ENCODE assay signal across 1 cellular context in the genomic region with DNA sequence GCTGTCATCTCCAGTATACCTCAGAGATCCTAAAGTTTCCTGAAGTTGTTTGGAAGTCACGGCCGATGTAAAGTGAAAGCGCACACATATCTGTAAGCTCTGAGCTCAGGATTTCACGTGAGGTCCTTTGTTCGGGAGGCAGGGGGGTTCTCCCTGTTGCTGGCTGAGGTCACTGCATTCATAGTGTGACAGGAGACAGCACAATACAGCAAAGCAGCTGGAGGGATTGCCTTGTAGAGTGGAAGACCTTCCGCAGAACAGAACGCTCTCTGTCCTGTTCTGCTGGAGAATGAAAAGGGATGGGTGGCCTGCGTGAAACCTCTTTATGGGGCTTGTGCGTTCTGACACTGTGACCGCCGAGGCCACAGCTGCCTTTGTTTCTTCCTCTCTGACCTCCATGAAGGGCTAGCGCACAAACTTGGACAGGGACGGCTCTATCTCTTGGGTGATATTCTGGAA.
TF ChIP-seq lines count a peak whose summit lies in the region.

No MANE protein-coding gene starts in this region.

TF ChIP-seq in GM12878, 131 proteins besides CTCF, POLR2A, EP300 and RAD21 (continued from another document):
- TF ChIP-seq MYC (IDR thresholded peaks at IDR 0.05; ENCODE audit: insufficient read depth, insufficient read length, insufficient replicate concordance, low read length, severe bottlenecking) (no peak), RELA (IDR thresholded peaks at IDR 0.05; ENCODE audit: borderline replicate concordance, partially characterized antibody) (no peak), SREBF1 (IDR thresholded peaks at IDR 0.05; ENCODE audit: low read length) (no peak), EED (IDR thresholded peaks at IDR 0.05; ENCODE audit: low read depth) (peak; percentile 57), HCFC1 (IDR thresholded peaks at IDR 0.05; ENCODE audit: low read length) (no peak), JUNB (IDR thresholded peaks at IDR 0.05) (no peak), MYB (IDR thresholded peaks at IDR 0.05; ENCODE audit: borderline replicate concordance, low read depth, low read length) (no peak), POU2F2 (IDR thresholded peaks at IDR 0.05; ENCODE audit: borderline replicate concordance, low read depth, low read length) (no peak), BACH1 (IDR thresholded peaks at IDR 0.05; ENCODE audit: borderline replicate concordance) (no peak), POLR2AphosphoS2 (IDR thresholded peaks at IDR 0.05; ENCODE audit: low read depth, low read length) (no peak), CREB1 (IDR thresholded peaks at IDR 0.05; ENCODE audit: low read depth) (0 out of 2 replicates have a peak, but pooled peaks have one; percentile 31), KAT2A (conservative IDR thresholded peaks at IDR 0.05; ENCODE audit: control insufficient read depth, low read depth, low read length) (no peak), MTA2 (IDR thresholded peaks at IDR 0.05; ENCODE audit: low read depth) (no peak), BCL11A (IDR thresholded peaks at IDR 0.05; ENCODE audit: low read depth, low read length) (no peak), ZNF384 (IDR thresholded peaks at IDR 0.05; ENCODE audit: borderline replicate concordance, low read depth, low read length) (no peak), ZBED1 (IDR thresholded peaks at IDR 0.05; ENCODE audit: borderline replicate concordance) (no peak), NFIC (IDR thresholded peaks at IDR 0.05; ENCODE audit: low read depth, low read length) (no peak), MEF2A (IDR thresholded peaks at IDR 0.05; ENCODE audit: insufficient read depth, low read depth, low read length) (no peak), CREM (IDR thresholded peaks at IDR 0.05; ENCODE audit: low read depth) (no peak), PAX8 (IDR thresholded peaks at IDR 0.05) (no peak), SMAD5 (IDR thresholded peaks at IDR 0.05; ENCODE audit: low read depth) (no peak), NR2F1 (conservative IDR thresholded peaks at IDR 0.05) (no peak), RUNX3 (IDR thresholded peaks at IDR 0.05; ENCODE audit: low read length) (no peak), NFYA (IDR thresholded peaks at IDR 0.05; ENCODE audit: borderline replicate concordance, low read depth, low read length) (no peak), ESRRA (IDR thresholded peaks at IDR 0.05; ENCODE audit: low read length) (no peak), NFXL1 (IDR thresholded peaks at IDR 0.05; ENCODE audit: borderline replicate concordance) (no peak), CBX5 (IDR thresholded peaks at IDR 0.05; ENCODE audit: low read depth) (no peak)
- TF ChIP-seq, protein P1, sequence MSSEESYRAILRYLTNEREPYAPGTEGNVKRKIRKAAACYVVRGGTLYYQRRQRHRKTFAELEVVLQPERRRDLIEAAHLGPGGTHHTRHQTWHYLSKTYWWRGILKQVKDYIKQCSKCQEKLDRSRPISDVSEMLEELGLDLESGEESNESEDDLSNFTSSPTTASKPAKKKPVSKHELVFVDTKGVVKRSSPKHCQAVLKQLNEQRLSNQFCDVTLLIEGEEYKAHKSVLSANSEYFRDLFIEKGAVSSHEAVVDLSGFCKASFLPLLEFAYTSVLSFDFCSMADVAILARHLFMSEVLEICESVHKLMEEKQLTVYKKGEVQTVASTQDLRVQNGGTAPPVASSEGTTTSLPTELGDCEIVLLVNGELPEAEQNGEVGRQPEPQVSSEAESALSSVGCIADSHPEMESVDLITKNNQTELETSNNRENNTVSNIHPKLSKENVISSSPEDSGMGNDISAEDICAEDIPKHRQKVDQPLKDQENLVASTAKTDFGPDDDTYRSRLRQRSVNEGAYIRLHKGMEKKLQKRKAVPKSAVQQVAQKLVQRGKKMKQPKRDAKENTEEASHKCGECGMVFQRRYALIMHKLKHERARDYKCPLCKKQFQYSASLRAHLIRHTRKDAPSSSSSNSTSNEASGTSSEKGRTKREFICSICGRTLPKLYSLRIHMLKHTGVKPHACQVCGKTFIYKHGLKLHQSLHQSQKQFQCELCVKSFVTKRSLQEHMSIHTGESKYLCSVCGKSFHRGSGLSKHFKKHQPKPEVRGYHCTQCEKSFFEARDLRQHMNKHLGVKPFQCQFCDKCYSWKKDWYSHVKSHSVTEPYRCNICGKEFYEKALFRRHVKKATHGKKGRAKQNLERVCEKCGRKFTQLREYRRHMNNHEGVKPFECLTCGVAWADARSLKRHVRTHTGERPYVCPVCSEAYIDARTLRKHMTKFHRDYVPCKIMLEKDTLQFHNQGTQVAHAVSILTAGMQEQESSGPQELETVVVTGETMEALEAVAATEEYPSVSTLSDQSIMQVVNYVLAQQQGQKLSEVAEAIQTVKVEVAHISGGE (CRISPR knock-in tag; IDR thresholded peaks at IDR 0.05), result no peak
- TF ChIP-seq, protein P2, sequence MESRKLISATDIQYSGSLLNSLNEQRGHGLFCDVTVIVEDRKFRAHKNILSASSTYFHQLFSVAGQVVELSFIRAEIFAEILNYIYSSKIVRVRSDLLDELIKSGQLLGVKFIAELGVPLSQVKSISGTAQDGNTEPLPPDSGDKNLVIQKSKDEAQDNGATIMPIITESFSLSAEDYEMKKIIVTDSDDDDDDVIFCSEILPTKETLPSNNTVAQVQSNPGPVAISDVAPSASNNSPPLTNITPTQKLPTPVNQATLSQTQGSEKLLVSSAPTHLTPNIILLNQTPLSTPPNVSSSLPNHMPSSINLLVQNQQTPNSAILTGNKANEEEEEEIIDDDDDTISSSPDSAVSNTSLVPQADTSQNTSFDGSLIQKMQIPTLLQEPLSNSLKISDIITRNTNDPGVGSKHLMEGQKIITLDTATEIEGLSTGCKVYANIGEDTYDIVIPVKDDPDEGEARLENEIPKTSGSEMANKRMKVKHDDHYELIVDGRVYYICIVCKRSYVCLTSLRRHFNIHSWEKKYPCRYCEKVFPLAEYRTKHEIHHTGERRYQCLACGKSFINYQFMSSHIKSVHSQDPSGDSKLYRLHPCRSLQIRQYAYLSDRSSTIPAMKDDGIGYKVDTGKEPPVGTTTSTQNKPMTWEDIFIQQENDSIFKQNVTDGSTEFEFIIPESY (IDR thresholded peaks at IDR 0.05), result no peak
- TF ChIP-seq, protein P3, sequence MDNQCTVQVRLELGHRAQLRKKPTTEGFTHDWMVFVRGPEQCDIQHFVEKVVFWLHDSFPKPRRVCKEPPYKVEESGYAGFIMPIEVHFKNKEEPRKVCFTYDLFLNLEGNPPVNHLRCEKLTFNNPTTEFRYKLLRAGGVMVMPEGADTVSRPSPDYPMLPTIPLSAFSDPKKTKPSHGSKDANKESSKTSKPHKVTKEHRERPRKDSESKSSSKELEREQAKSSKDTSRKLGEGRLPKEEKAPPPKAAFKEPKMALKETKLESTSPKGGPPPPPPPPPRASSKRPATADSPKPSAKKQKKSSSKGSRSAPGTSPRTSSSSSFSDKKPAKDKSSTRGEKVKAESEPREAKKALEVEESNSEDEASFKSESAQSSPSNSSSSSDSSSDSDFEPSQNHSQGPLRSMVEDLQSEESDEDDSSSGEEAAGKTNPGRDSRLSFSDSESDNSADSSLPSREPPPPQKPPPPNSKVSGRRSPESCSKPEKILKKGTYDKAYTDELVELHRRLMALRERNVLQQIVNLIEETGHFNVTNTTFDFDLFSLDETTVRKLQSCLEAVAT (IDR thresholded peaks at IDR 0.05), result peak; percentile 91
- TF ChIP-seq, protein P4, sequence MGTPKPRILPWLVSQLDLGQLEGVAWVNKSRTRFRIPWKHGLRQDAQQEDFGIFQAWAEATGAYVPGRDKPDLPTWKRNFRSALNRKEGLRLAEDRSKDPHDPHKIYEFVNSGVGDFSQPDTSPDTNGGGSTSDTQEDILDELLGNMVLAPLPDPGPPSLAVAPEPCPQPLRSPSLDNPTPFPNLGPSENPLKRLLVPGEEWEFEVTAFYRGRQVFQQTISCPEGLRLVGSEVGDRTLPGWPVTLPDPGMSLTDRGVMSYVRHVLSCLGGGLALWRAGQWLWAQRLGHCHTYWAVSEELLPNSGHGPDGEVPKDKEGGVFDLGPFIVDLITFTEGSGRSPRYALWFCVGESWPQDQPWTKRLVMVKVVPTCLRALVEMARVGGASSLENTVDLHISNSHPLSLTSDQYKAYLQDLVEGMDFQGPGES (IDR thresholded peaks at IDR 0.05), result no peak
- TF ChIP-seq, protein P5, sequence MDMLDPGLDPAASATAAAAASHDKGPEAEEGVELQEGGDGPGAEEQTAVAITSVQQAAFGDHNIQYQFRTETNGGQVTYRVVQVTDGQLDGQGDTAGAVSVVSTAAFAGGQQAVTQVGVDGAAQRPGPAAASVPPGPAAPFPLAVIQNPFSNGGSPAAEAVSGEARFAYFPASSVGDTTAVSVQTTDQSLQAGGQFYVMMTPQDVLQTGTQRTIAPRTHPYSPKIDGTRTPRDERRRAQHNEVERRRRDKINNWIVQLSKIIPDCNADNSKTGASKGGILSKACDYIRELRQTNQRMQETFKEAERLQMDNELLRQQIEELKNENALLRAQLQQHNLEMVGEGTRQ (IDR thresholded peaks at IDR 0.05; ENCODE audit: borderline replicate concordance, low read depth, low read length), result no peak
- TF ChIP-seq, protein P6, sequence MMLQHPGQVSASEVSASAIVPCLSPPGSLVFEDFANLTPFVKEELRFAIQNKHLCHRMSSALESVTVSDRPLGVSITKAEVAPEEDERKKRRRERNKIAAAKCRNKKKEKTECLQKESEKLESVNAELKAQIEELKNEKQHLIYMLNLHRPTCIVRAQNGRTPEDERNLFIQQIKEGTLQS (IDR thresholded peaks at IDR 0.05; ENCODE audit: borderline replicate concordance, extremely low read depth, low read depth, low read length), result no peak
- TF ChIP-seq, protein P7, sequence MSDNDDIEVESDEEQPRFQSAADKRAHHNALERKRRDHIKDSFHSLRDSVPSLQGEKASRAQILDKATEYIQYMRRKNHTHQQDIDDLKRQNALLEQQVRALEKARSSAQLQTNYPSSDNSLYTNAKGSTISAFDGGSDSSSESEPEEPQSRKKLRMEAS (IDR thresholded peaks at IDR 0.05; ENCODE audit: low read depth, low read length), result no peak
TF ChIP-seq in GM12878: peak in this region for 5.
